Comparison of ENCODE assay signal across 8 cellular contexts in the genomic region with DNA sequence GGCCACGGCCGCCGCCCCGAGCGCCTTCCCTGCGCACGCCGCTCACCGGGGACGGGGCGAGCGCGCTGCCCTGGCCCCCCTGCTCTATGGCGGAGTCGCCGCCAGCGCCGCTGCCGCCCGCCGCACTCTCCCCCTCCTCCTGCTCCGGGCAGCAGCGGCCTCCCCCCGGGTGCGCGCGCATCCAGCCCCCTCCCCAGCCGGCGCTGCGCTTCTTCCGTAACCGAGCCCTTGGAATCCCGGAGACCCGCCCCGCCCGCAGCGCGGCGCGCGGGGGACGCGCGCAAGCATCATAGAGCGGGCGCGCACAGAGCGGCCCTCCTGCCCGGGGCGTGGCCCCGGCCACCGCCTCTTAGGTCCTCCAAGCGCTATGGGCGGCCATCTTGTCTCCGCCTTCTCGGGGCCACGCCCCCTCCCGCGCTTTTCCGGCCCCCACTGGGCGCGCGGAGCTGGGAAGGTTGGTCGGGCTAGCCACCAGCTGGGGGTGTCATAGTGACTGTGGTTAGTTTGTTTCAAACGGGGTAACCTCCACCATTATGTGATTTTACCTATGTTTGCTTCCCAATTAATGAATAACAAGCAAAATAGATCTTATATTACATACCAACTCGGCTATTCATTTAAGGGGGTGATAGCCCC. TPM values are rescaled to one million over a fixed set of nuclear protein-coding genes. Genes with fewer than 3 reads are reported as not detected.
DNase-seq lines count a peak whose midpoint lies in the region; ATAC-seq and TF ChIP-seq lines count a peak whose summit lies in the region.

A gene with protein sequence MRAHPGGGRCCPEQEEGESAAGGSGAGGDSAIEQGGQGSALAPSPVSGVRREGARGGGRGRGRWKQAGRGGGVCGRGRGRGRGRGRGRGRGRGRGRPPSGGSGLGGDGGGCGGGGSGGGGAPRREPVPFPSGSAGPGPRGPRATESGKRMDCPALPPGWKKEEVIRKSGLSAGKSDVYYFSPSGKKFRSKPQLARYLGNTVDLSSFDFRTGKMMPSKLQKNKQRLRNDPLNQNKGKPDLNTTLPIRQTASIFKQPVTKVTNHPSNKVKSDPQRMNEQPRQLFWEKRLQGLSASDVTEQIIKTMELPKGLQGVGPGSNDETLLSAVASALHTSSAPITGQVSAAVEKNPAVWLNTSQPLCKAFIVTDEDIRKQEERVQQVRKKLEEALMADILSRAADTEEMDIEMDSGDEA (minus strand): TSS at position 291 of the 636 bp plus-strand sequence. CDS start 110 bp downstream, at position 181.

- ATAC-seq in HG03442 (IDR thresholded peaks at IDR 0.05; ENCODE audit: unreplicated experiment), result peak; percentile 88

- H3K4me1 ChIP-seq in BE2C, result no peaks in the 10 kb centered on the region

- H3K4me3 ChIP-seq in BE2C (ENCODE audit: low read depth, low read length), result peak within 1 kb of the TSS; percentile 58

- no peak for TF ChIP-seq CTCF in BE2C (IDR thresholded peaks at IDR 0.05; ENCODE audit: low read depth, low read length)

- H3K27ac ChIP-seq in cingulate gyrus (ENCODE audit: low read depth, low read length), result peak within 1 kb of the TSS; percentile 75

- H3K36me3 ChIP-seq in BE2C, result no peaks in the 10 kb centered on the region

- peak; percentile 90 for DNase-seq in BE2C
- DNase-seq in GM19238 (ENCODE audit: insufficient read length, low spot score), result peak; percentile 73
- peak; percentile 95 to 97 for DNase-seq in NCI-H524 (lab: John Stamatoyannopoulos, UW)
- DNase-seq in activated CD4-positive, alpha-beta T cell treated with anti-CD3 and anti-CD28 coated beads for 4 hours, result peak; percentile 92
- peak; percentile 97 for DNase-seq in kidney tubule cell (ENCODE audit: low spot score)
- peak; percentile 85 to 93 (median 90) for DNase-seq in stimulated activated CD4-positive, alpha-beta T cell treated with anti-CD3 and anti-CD28 coated beads, Interleukin-1b, Interleukin-23, amount 100 ng/mL, for 24 hours (ENCODE audit: low read depth in 4 of 4, low spot score in 1 of 4)

- no peaks in the 10 kb centered on the region for H3K9me3 ChIP-seq in BE2C

- no peaks in the 10 kb centered on the region for H3K27me3 ChIP-seq in BE2C

RNA-seq across cellular contexts. Expression of the gene that starts here (rescaled TPM):
- polyA plus RNA-seq in BE2C (2012; ENCODE audit: insufficient read depth, insufficient read length, low read depth), result 33.7 TPM

Comparison
In these comparisons a context has a peak if more than half of its experiments do, and no peak if none do; other contexts are left out.
1. Peak in every context shown above with its lines: DNase-seq, ATAC-seq, H3K4me3 ChIP-seq and H3K27ac ChIP-seq.